22 cellular contexts compared by ENCODE assay signal in genomic region chr5:95617057-95617456, GRCh38. TPM values are rescaled to one million over a fixed set of nuclear protein-coding genes. Genes with fewer than 3 reads are reported as not detected.
DNase-seq lines count a peak whose midpoint lies in the region; ATAC-seq lines count a peak whose summit lies in the region.
"Had no signal": no experiment of that assay in that cellular context is flagged by ENCODE, and none has a peak within 500 bp of the region (broad histone marks: within the 10 kb centered on the region; RNA-seq: fewer than 3 reads in every experiment).

No MANE protein-coding gene starts in this region.

- H3K27ac ChIP-seq in ACC112 (ENCODE audit: low read depth, low read length) (peak overlapping the region; percentile 93), epithelial cell of prostate (peak overlapping the region; percentile 77)
- H3K27ac ChIP-seq: coronary artery, PC-9, sigmoid colon, tibial artery, WERI-Rb-1 had no signal

- ATAC-seq in HG02610 (IDR thresholded peaks at IDR 0.05; ENCODE audit: unreplicated experiment) (peak; percentile 35), GM18519 (IDR thresholded peaks at IDR 0.05; ENCODE audit: low FRiP score, unreplicated experiment) (no peak)
- ATAC-seq: stimulated activated effector memory CD8-positive, alpha-beta T cell treated with anti-CD3 and anti-CD28 coated beads, Interleukin-12 subunit alpha, Interleukin-12 subunit beta, amount 100 ng/mL, for 72 hours had no signal

- peak overlapping the region; percentile 41 for H2AFZ ChIP-seq in ACC112 (ENCODE audit: low read length, unreplicated experiment)
- H2AFZ ChIP-seq: PC-9 had no signal

- peaks cover 12% of the 10 kb centered on the region for H3K36me3 ChIP-seq in ACC112 (ENCODE audit: insufficient read depth, low read length)
- H3K36me3 ChIP-seq in H7 (replicated peaks; ENCODE audit: control insufficient read depth, insufficient read depth, low read length) = no peaks in the 10 kb centered on the region
- H3K36me3 ChIP-seq: sigmoid colon, tibial artery, WERI-Rb-1 had no signal

- peak; percentile 70 for DNase-seq in SK-MEL-5 (ENCODE audit: low read depth, low spot score)
- DNase-seq in epithelial cell of prostate (ENCODE audit: low read depth, low spot score) = peak; percentile 86
- no peak for DNase-seq in stimulated activated CD4-positive, alpha-beta T cell treated with anti-CD3 and anti-CD28 coated beads, Interleukin-4, amount 100 ng/mL, for 4 hours
- no peak for DNase-seq in H7
- no peak for DNase-seq in activated CD4-positive, alpha-beta T cell treated with anti-CD3 and anti-CD28 coated beads, Interleukin-2, amount 50 U/mL, for 4 hours
- DNase-seq: activated CD8-positive, alpha-beta memory T cell treated with anti-CD3 and anti-CD28 coated beads for 24 hours; amniotic stem cell; HFFc6; midbrain; NCI-H2081; NCI-H524 treated with DMSO at 0.1 percent for 48 hours; occipital lobe; PC-9; sigmoid colon; tibial artery; WERI-Rb-1 had no signal

- H3K4me1 ChIP-seq in ACC112 (ENCODE audit: control insufficient read depth, insufficient read depth, low read length, unreplicated experiment) = peaks cover 34% of the 10 kb centered on the region

- in situ Hi-C loops in SK-MEL-5 (cut with HindIII; ENCODE audit: low pct_unique_long_range_greater_than_20kb, low sequenced_read_pairs) = no loop called here

- H3K4me3 ChIP-seq in ACC112 (ENCODE audit: low read depth, low read length) = peak overlapping the region; percentile 67
- H3K4me3 ChIP-seq in H7 (ENCODE audit: insufficient read depth, low read depth, low read length) = no peak overlapping the region
- H3K4me3 ChIP-seq: coronary artery, PC-9, sigmoid colon, tibial artery had no signal

- H3K27me3 ChIP-seq in ACC112 (ENCODE audit: insufficient read depth, low read length) (no peaks in the 10 kb centered on the region), H7 (ENCODE audit: control insufficient read depth, insufficient read depth, low read length) (peaks cover 43% of the 10 kb centered on the region)
- H3K27me3 ChIP-seq: tibial artery had no signal

- H3K79me2 ChIP-seq in ACC112 (ENCODE audit: control insufficient read depth, insufficient read depth, low read length, unreplicated experiment) = peaks cover 40% of the 10 kb centered on the region

RNA-seq across cellular contexts. Expression of gene GPR150, which starts 2.8 kb away (rescaled TPM):
- not detected in 2 replicates for total RNA-seq in SK-MEL-5 (2014; rRNA removed; shearing (Covaris generic))
- not detected in 2 replicates for polyA plus RNA-seq in SK-MEL-5 (2015; cell fraction: cytosol; rRNA removed)
- not detected in 2 replicates for polyA plus RNA-seq in SK-MEL-5 (2015; cell fraction: nucleus; rRNA removed)
- total RNA-seq in H7 (2014; rRNA removed; shearing (Covaris generic)) = 0.15 TPM in 1 of 2 replicates, not detected in the other
- total RNA-seq: occipital lobe had no signal
- polyA plus RNA-seq: CD14-positive monocyte had no signal

RNA-seq across cellular contexts. Expression of gene RFESD, which starts 29.5 kb away (rescaled TPM):
- total RNA-seq in SK-MEL-5 (2014; rRNA removed; shearing (Covaris generic)) = 2.2 and 4.5 TPM in 2 replicates
- polyA plus RNA-seq in SK-MEL-5 (2015; cell fraction: cytosol; rRNA removed) = 1.9 and 3.0 TPM in 2 replicates
- polyA plus RNA-seq in SK-MEL-5 (2015; cell fraction: nucleus; rRNA removed) = 2.4 and 2.9 TPM in 2 replicates
- 3.3 and 4.2 TPM in 2 replicates for total RNA-seq in H7 (2014; rRNA removed; shearing (Covaris generic))

Comparison
In these comparisons a context has a peak if more than half of its experiments do, and no peak if none do; other contexts are left out.
1. DNase-seq: peak in SK-MEL-5 (single experiment) and epithelial cell of prostate (single experiment); none in stimulated activated CD4-positive, alpha-beta T cell treated with anti-CD3 and anti-CD28 coated beads, Interleukin-4, amount 100 ng/mL, for 4 hours (0 of 2), H7 (single experiment) and activated CD4-positive, alpha-beta T cell treated with anti-CD3 and anti-CD28 coated beads, Interleukin-2, amount 50 U/mL, for 4 hours (0 of 2).